8 cellular contexts compared by ENCODE assay signal in the genomic region with DNA sequence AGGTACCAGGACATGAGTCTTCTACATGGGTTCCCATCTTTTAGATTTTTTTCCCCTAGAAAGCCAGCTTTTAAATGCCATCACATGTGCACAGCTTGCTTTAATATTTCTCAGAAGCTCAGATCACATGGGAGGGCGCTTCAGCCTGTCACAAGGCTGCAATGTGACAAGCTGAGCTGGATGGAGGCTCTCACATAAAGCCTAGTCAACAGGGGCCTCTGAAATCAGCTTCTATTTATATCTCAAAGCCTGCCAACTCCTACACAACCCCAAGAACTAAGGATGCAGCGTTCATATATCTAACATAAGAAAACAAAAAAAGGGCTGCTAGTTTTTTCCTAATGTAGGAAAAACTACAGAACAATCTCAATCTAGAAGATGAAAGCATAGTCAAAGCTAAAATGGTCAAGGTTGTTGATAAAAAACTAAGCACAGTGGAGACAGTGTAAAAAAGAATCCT. TPM values are rescaled to one million over a fixed set of nuclear protein-coding genes. Genes with fewer than 3 reads are reported as not detected.
DNase-seq lines count a peak whose midpoint lies in the region; ATAC-seq and TF ChIP-seq lines count a peak whose summit lies in the region.

No MANE protein-coding gene starts in this region.

- ATAC-seq in HG02798 (IDR thresholded peaks at IDR 0.05; ENCODE audit: poor library complexity, unreplicated experiment) (peak; percentile 29), mucosa of descending colon (no peak)

- peak; percentile 20 for DNase-seq in NK-92 treated with Interleukin-12 subunit alpha and Interleukin-12 subunit beta, amount 100 ng/mL, for 24 hours (lab: John Stamatoyannopoulos, UW)
- DNase-seq in NK-92 (lab: John Stamatoyannopoulos, UW; ENCODE audit: unreplicated experiment) (no peak), NCI-H2227 (lab: John Stamatoyannopoulos, UW; ENCODE audit: unreplicated experiment) (peak; percentile 54), activated T-cell treated with anti-CD3 and anti-CD28 coated beads for 24 hours (ENCODE audit: low read depth) (peak; percentile 33), epithelial cell of proximal tubule (ENCODE audit: low read depth) (peak; percentile 46), mucosa of descending colon (peak; percentile 39 to 69 (median 58))
- DNase-seq in stimulated activated CD8-positive, alpha-beta memory T cell treated with anti-CD3 and anti-CD28 coated beads, Interleukin-7, amount 100 ng/mL, for 4 hours (ENCODE audit: low read depth in 2 of 2), result peak; percentile 20 to 28

- intact Hi-C loops in mucosa of descending colon (cut with DNase I, micrococcal nuclease), result loop anchor here (5.0 to 10.0 kb wide), 3 partner anchors 65 to 232 kb away; no protein-coding TSS in a partner anchor

- H3K4me3 ChIP-seq in epithelial cell of proximal tubule (ENCODE audit: low read depth, low read length) (peak overlapping the region; percentile 93), mucosa of descending colon (no peak overlapping the region)

- peaks cover 37% of the 10 kb centered on the region for H3K4me1 ChIP-seq in mucosa of descending colon (ENCODE audit: low read depth)

- H3K9me3 ChIP-seq in mucosa of descending colon, result no peaks in the 10 kb centered on the region

- TF ChIP-seq CTCF in epithelial cell of proximal tubule (conservative IDR thresholded peaks at IDR 0.05; ENCODE audit: low read depth, low read length), result no peak
- no peak for TF ChIP-seq CTCF in mucosa of descending colon (IDR thresholded peaks at IDR 0.05)

- no peaks in the 10 kb centered on the region for H3K36me3 ChIP-seq in mucosa of descending colon (ENCODE audit: low read depth)

RNA-seq across cellular contexts. Expression of gene ZFAND5, which starts 2.3 kb away (rescaled TPM):
- total RNA-seq in epithelial cell of proximal tubule (78.6 and 105 TPM in 2 replicates), mucosa of descending colon (100 to 1,000 TPM; 147 to 181 (median 152) TPM)
